8 cellular contexts compared by ENCODE assay signal in genomic region chr10:17199351-17199804, GRCh38. TPM values are rescaled to one million over a fixed set of nuclear protein-coding genes. Genes with fewer than 3 reads are reported as not detected.
DNase-seq lines count a peak whose midpoint lies in the region; ATAC-seq and TF ChIP-seq lines count a peak whose summit lies in the region.

No MANE protein-coding gene starts in this region.

- H2BK120ac ChIP-seq in mesendoderm (ENCODE audit: low read depth, low read length), result no peak overlapping the region

- peak overlapping the region; percentile 68 for H3K56ac ChIP-seq in mesendoderm (ENCODE audit: low read length)

- TF ChIP-seq CTCF in HFF-Myc (IDR thresholded peaks at IDR 0.05; ENCODE audit: low read depth, low read length, missing control alignments) (no peak), brain microvascular endothelial cell (IDR thresholded peaks at IDR 0.05; ENCODE audit: low read depth, low read length, missing control alignments) (no peak)

- peak overlapping the region; percentile 4 for H3K4me2 ChIP-seq in mesendoderm (ENCODE audit: low read length)

- H3K79me2 ChIP-seq in mesendoderm (ENCODE audit: control insufficient read depth, insufficient read depth, low read length), result no peaks in the 10 kb centered on the region

- peak overlapping the region; percentile 48 for H3K9ac ChIP-seq in mesendoderm (ENCODE audit: low read length)

- in situ Hi-C loops in brain microvascular endothelial cell (cut with HindIII; ENCODE audit: low pct_ligation_motif_present, low sequenced_read_pairs), result no loop called here

- H2AK5ac ChIP-seq in mesendoderm (ENCODE audit: low read length), result no peak overlapping the region

- H3K4me1 ChIP-seq in mesendoderm (ENCODE audit: control insufficient read depth, low read depth, low read length), result no peaks in the 10 kb centered on the region

- WGBS in mesendoderm (ENCODE audit: extremely low coverage, insufficient coverage, low lambda C conversion rate), result no CpG with 5 or more reads among the region's 9 CpGs

- H3K36me3 ChIP-seq in brain microvascular endothelial cell (replicated peaks) (no peaks in the 10 kb centered on the region), mesendoderm (ENCODE audit: control insufficient read depth, insufficient read depth, low read length) (no peaks in the 10 kb centered on the region)

- H4K5ac ChIP-seq in mesendoderm (ENCODE audit: low read length), result no peak overlapping the region

- H3K4me3 ChIP-seq in HFF-Myc (replicated peaks; ENCODE audit: low read depth, low read length) (peak overlapping the region; percentile 53), brain microvascular endothelial cell (ENCODE audit: low read depth, low read length) (peak overlapping the region; percentile 3), mesendoderm (ENCODE audit: low read length) (no peak overlapping the region)

- no peak overlapping the region for H3K23ac ChIP-seq in mesendoderm (ENCODE audit: low read length)

- H3K4ac ChIP-seq in mesendoderm (ENCODE audit: low read depth, low read length), result no peak overlapping the region

- no peak for ATAC-seq in HG02884 (IDR thresholded peaks at IDR 0.05; ENCODE audit: unreplicated experiment)

- peak overlapping the region; percentile 16 for H3K18ac ChIP-seq in mesendoderm (ENCODE audit: low read length)

- H3K27ac ChIP-seq in brain microvascular endothelial cell (peak overlapping the region; percentile 92), mesendoderm (ENCODE audit: low read depth, low read length) (no peak overlapping the region)

- DNase-seq in AG08395 (ENCODE audit: low spot score) (peak; percentile 21), HFF-Myc (ENCODE audit: extremely low read depth, low read depth) (no peak), brain microvascular endothelial cell (peak; percentile 14), mesendoderm (peak; percentile 57), DMS153 treated with DMSO at 0.1 percent for 48 hours (lab: John Stamatoyannopoulos, UW; ENCODE audit: unreplicated experiment) (no peak), posterior vena cava (ENCODE audit: low spot score) (no peak)
- DNase-seq in stimulated activated naive CD4-positive, alpha-beta T cell (lab: John Stamatoyannopoulos, UW), result no peak

- H4K8ac ChIP-seq in mesendoderm (ENCODE audit: low read depth, low read length), result peak overlapping the region; percentile 56

- H3K27me3 ChIP-seq in brain microvascular endothelial cell (replicated peaks) (no peaks in the 10 kb centered on the region), mesendoderm (ENCODE audit: insufficient read depth, low read length, poor library complexity) (no peaks in the 10 kb centered on the region)

- no peak overlapping the region for H2BK15ac ChIP-seq in mesendoderm (replicated peaks; ENCODE audit: low read depth)

- H3K79me1 ChIP-seq in mesendoderm (ENCODE audit: low read length), result peaks cover 3% of the 10 kb centered on the region

- intact Hi-C loops in posterior vena cava (cut with DNase I), result no loop called here

- H2BK5ac ChIP-seq in mesendoderm (ENCODE audit: low read length), result no peak overlapping the region

RNA-seq across cellular contexts. Expression of gene TRDMT1, which starts 2.1 kb away (rescaled TPM):
- 10.3 TPM for polyA plus RNA-seq in mesendoderm (2013, experiment 1 of 2)
- polyA plus RNA-seq in mesendoderm (2013, experiment 2 of 2), result 11.6 TPM
- total RNA-seq in posterior vena cava, result 10 to 100 TPM in 1 of 2 donors, 1 to 10 TPM in 1; 9.5 to 11.0 TPM

RNA-seq across cellular contexts. Expression of gene VIM, which starts 28.7 kb away (rescaled TPM):
- 253 TPM for polyA plus RNA-seq in mesendoderm (2013, experiment 1 of 2)
- polyA plus RNA-seq in mesendoderm (2013, experiment 2 of 2), result 277 TPM
- total RNA-seq in posterior vena cava, result 1,000 to 10,000 TPM; 2,278 to 2,643 TPM

Comparison
In these comparisons a context has a peak if more than half of its experiments do, and no peak if none do; other contexts are left out.
1. DNase-seq: peak in AG08395 (single experiment), brain microvascular endothelial cell (single experiment) and mesendoderm (single experiment); none in HFF-Myc (single experiment), DMS153 treated with DMSO at 0.1 percent for 48 hours (single experiment), stimulated activated naive CD4-positive, alpha-beta T cell (0 of 6) and posterior vena cava (single experiment).